2 cellular contexts compared by ENCODE assay signal in the genomic region with DNA sequence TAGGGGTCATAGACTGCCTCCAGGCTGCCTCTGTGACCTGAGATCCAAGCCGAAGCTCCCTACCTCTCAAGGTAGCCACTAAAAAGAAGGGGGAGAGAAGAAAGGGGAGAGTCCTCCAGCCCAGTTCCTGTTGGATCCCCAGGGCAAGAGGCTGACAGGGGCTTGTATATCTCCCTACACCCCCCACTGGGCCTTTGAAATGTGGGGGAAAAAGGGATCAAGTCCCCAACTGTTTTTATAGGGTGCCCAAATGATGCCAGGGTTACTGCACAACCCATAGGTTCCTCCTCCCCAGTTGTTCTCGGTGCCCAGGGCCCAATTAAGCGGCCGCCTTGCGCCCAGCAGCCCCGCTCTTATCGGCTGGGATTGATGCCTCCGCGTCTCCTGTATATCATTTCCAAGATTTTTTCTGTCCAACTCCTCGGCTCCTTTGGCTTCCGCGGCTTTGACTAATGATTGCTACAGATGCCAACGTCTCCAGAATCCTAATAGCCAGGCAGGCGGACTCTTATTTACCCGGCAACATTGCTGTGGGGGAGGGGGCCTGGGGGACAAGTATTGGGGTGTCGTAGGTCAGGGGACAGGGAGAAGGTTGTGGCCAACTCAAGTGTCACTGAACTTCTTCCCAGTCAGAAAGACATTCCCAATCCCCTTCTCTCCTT.
TF ChIP-seq lines count a peak whose summit lies in the region.

No MANE protein-coding gene starts in this region.

TF ChIP-seq in GM23338, 12 proteins besides CTCF, POLR2A, EP300 and RAD21:
- TF ChIP-seq EZH2 (IDR thresholded peaks at IDR 0.05; ENCODE audit: low read depth, unreplicated experiment) (peak; percentile 93), STAT1 (IDR thresholded peaks at IDR 0.05; ENCODE audit: unreplicated experiment) (no peak), ZNF114 (CRISPR knock-in tag; IDR thresholded peaks at IDR 0.05) (no peak), EZH2phosphoT487 (IDR thresholded peaks at IDR 0.05; ENCODE audit: unreplicated experiment) (peak; percentile 66), ZNF331 (CRISPR knock-in tag; IDR thresholded peaks at IDR 0.05; ENCODE audit: low read depth) (no peak)

TF ChIP-seq in H1, 55 proteins besides CTCF, POLR2A, EP300 and RAD21:
- TF ChIP-seq CREB1 (IDR thresholded peaks at IDR 0.05) = no peak
- TF ChIP-seq, protein P1, sequence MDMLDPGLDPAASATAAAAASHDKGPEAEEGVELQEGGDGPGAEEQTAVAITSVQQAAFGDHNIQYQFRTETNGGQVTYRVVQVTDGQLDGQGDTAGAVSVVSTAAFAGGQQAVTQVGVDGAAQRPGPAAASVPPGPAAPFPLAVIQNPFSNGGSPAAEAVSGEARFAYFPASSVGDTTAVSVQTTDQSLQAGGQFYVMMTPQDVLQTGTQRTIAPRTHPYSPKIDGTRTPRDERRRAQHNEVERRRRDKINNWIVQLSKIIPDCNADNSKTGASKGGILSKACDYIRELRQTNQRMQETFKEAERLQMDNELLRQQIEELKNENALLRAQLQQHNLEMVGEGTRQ (IDR thresholded peaks at IDR 0.05; ENCODE audit: low read length) = no peak
- TF ChIP-seq CBX5 (IDR thresholded peaks at IDR 0.05; ENCODE audit: low read depth, low read length) = no peak
- no peak for TF ChIP-seq RXRA (IDR thresholded peaks at IDR 0.05; ENCODE audit: insufficient read depth, low read depth, low read length)
- TF ChIP-seq RNF2 (IDR thresholded peaks at IDR 0.05; ENCODE audit: borderline replicate concordance, low read depth, low read length, missing control alignments, poor library complexity, severe bottlenecking) = peak; percentile 88
- TF ChIP-seq SAP30 (IDR thresholded peaks at IDR 0.05; ENCODE audit: insufficient read depth, insufficient replicate concordance, low read length) = no peak
- TF ChIP-seq CHD1 (IDR thresholded peaks at IDR 0.05; ENCODE audit: low read depth, low read length) = no peak
- TF ChIP-seq, protein P2, sequence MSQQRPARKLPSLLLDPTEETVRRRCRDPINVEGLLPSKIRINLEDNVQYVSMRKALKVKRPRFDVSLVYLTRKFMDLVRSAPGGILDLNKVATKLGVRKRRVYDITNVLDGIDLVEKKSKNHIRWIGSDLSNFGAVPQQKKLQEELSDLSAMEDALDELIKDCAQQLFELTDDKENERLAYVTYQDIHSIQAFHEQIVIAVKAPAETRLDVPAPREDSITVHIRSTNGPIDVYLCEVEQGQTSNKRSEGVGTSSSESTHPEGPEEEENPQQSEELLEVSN (IDR thresholded peaks at IDR 0.05) = no peak
- TF ChIP-seq CBX8 (IDR thresholded peaks at IDR 0.05; ENCODE audit: borderline replicate concordance, low read depth, low read length) = peak; percentile 52; the same call in 1 of the 2 replicates
- TF ChIP-seq HDAC6 (IDR thresholded peaks at IDR 0.05; ENCODE audit: low read depth, low read length) = no peak
- TF ChIP-seq, protein P3, sequence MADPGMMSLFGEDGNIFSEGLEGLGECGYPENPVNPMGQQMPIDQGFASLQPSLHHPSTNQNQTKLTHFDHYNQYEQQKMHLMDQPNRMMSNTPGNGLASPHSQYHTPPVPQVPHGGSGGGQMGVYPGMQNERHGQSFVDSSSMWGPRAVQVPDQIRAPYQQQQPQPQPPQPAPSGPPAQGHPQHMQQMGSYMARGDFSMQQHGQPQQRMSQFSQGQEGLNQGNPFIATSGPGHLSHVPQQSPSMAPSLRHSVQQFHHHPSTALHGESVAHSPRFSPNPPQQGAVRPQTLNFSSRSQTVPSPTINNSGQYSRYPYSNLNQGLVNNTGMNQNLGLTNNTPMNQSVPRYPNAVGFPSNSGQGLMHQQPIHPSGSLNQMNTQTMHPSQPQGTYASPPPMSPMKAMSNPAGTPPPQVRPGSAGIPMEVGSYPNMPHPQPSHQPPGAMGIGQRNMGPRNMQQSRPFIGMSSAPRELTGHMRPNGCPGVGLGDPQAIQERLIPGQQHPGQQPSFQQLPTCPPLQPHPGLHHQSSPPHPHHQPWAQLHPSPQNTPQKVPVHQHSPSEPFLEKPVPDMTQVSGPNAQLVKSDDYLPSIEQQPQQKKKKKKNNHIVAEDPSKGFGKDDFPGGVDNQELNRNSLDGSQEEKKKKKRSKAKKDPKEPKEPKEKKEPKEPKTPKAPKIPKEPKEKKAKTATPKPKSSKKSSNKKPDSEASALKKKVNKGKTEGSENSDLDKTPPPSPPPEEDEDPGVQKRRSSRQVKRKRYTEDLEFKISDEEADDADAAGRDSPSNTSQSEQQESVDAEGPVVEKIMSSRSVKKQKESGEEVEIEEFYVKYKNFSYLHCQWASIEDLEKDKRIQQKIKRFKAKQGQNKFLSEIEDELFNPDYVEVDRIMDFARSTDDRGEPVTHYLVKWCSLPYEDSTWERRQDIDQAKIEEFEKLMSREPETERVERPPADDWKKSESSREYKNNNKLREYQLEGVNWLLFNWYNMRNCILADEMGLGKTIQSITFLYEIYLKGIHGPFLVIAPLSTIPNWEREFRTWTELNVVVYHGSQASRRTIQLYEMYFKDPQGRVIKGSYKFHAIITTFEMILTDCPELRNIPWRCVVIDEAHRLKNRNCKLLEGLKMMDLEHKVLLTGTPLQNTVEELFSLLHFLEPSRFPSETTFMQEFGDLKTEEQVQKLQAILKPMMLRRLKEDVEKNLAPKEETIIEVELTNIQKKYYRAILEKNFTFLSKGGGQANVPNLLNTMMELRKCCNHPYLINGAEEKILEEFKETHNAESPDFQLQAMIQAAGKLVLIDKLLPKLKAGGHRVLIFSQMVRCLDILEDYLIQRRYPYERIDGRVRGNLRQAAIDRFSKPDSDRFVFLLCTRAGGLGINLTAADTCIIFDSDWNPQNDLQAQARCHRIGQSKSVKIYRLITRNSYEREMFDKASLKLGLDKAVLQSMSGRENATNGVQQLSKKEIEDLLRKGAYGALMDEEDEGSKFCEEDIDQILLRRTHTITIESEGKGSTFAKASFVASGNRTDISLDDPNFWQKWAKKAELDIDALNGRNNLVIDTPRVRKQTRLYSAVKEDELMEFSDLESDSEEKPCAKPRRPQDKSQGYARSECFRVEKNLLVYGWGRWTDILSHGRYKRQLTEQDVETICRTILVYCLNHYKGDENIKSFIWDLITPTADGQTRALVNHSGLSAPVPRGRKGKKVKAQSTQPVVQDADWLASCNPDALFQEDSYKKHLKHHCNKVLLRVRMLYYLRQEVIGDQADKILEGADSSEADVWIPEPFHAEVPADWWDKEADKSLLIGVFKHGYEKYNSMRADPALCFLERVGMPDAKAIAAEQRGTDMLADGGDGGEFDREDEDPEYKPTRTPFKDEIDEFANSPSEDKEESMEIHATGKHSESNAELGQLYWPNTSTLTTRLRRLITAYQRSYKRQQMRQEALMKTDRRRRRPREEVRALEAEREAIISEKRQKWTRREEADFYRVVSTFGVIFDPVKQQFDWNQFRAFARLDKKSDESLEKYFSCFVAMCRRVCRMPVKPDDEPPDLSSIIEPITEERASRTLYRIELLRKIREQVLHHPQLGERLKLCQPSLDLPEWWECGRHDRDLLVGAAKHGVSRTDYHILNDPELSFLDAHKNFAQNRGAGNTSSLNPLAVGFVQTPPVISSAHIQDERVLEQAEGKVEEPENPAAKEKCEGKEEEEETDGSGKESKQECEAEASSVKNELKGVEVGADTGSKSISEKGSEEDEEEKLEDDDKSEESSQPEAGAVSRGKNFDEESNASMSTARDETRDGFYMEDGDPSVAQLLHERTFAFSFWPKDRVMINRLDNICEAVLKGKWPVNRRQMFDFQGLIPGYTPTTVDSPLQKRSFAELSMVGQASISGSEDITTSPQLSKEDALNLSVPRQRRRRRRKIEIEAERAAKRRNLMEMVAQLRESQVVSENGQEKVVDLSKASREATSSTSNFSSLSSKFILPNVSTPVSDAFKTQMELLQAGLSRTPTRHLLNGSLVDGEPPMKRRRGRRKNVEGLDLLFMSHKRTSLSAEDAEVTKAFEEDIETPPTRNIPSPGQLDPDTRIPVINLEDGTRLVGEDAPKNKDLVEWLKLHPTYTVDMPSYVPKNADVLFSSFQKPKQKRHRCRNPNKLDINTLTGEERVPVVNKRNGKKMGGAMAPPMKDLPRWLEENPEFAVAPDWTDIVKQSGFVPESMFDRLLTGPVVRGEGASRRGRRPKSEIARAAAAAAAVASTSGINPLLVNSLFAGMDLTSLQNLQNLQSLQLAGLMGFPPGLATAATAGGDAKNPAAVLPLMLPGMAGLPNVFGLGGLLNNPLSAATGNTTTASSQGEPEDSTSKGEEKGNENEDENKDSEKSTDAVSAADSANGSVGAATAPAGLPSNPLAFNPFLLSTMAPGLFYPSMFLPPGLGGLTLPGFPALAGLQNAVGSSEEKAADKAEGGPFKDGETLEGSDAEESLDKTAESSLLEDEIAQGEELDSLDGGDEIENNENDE (IDR thresholded peaks at IDR 0.05; ENCODE audit: insufficient replicate concordance, low read length) = no peak
